In the genomic region with DNA sequence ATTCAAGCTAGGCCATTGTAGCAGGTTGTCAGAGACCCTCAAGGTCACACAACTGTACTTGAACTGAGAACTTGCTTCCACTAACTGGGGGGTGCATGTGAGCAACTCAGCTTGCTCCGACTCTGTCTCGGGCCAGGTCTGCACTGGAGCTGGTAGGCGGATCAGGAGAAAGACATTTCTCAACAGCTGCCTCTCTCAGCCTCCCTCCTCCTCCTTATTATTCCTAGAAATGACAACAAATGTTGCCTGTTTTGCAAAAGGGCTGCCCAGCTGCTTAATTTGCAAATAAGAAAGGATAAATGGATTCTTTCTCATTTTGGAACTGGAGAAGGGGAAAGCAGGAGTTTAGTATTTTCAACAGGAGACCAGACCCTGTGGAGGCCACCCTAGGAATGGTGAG, we compare ENCODE assay signal across 1 cellular context.
TF ChIP-seq lines count a peak whose summit lies in the region.

No MANE protein-coding gene starts in this region.

TF ChIP-seq in GM23338, 12 proteins besides CTCF, POLR2A, EP300 and RAD21:
- TF ChIP-seq, protein P1, sequence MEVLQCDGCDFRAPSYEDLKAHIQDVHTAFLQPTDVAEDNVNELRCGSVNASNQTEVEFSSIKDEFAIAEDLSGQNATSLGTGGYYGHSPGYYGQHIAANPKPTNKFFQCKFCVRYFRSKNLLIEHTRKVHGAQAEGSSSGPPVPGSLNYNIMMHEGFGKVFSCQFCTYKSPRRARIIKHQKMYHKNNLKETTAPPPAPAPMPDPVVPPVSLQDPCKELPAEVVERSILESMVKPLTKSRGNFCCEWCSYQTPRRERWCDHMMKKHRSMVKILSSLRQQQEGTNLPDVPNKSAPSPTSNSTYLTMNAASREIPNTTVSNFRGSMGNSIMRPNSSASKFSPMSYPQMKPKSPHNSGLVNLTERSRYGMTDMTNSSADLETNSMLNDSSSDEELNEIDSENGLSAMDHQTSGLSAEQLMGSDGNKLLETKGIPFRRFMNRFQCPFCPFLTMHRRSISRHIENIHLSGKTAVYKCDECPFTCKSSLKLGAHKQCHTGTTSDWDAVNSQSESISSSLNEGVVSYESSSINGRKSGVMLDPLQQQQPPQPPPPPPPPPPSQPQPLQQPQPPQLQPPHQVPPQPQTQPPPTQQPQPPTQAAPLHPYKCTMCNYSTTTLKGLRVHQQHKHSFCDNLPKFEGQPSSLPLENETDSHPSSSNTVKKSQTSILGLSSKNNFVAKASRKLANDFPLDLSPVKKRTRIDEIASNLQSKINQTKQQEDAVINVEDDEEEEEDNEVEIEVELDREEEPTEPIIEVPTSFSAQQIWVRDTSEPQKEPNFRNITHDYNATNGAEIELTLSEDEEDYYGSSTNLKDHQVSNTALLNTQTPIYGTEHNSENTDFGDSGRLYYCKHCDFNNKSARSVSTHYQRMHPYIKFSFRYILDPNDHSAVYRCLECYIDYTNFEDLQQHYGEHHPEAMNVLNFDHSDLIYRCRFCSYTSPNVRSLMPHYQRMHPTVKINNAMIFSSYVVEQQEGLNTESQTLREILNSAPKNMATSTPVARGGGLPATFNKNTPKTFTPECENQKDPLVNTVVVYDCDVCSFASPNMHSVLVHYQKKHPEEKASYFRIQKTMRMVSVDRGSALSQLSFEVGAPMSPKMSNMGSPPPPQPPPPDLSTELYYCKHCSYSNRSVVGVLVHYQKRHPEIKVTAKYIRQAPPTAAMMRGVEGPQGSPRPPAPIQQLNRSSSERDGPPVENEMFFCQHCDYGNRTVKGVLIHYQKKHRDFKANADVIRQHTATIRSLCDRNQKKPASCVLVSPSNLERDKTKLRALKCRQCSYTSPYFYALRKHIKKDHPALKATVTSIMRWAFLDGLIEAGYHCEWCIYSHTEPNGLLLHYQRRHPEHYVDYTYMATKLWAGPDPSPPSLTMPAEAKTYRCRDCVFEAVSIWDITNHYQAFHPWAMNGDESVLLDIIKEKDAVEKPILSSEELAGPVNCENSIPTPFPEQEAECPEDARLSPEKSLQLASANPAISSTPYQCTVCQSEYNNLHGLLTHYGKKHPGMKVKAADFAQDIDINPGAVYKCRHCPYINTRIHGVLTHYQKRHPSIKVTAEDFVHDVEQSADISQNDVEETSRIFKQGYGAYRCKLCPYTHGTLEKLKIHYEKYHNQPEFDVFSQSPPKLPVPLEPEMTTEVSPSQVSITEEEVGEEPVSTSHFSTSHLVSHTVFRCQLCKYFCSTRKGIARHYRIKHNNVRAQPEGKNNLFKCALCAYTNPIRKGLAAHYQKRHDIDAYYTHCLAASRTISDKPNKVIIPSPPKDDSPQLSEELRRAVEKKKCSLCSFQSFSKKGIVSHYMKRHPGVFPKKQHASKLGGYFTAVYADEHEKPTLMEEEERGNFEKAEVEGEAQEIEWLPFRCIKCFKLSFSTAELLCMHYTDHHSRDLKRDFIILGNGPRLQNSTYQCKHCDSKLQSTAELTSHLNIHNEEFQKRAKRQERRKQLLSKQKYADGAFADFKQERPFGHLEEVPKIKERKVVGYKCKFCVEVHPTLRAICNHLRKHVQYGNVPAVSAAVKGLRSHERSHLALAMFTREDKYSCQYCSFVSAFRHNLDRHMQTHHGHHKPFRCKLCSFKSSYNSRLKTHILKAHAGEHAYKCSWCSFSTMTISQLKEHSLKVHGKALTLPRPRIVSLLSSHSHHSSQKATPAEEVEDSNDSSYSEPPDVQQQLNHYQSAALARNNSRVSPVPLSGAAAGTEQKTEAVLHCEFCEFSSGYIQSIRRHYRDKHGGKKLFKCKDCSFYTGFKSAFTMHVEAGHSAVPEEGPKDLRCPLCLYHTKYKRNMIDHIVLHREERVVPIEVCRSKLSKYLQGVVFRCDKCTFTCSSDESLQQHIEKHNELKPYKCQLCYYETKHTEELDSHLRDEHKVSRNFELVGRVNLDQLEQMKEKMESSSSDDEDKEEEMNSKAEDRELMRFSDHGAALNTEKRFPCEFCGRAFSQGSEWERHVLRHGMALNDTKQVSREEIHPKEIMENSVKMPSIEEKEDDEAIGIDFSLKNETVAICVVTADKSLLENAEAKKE (CRISPR knock-in tag; IDR thresholded peaks at IDR 0.05) = no peak
- TF ChIP-seq ZNF114 (CRISPR knock-in tag; IDR thresholded peaks at IDR 0.05) (no peak), POLR2AphosphoS5 (IDR thresholded peaks at IDR 0.05; ENCODE audit: low read depth) (no peak), EZH2 (IDR thresholded peaks at IDR 0.05; ENCODE audit: low read depth, unreplicated experiment) (no peak), STAT1 (IDR thresholded peaks at IDR 0.05; ENCODE audit: unreplicated experiment) (no peak), CREB1 (CRISPR knock-in tag; IDR thresholded peaks at IDR 0.05; ENCODE audit: low read depth) (no peak), JUNB (IDR thresholded peaks at IDR 0.05; ENCODE audit: unreplicated experiment) (no peak), ZNF331 (CRISPR knock-in tag; IDR thresholded peaks at IDR 0.05; ENCODE audit: low read depth) (no peak), EZH2phosphoT487 (IDR thresholded peaks at IDR 0.05; ENCODE audit: unreplicated experiment) (no peak), NANOG (IDR thresholded peaks at IDR 0.05; ENCODE audit: borderline replicate concordance) (no peak)
- TF ChIP-seq, protein P2, sequence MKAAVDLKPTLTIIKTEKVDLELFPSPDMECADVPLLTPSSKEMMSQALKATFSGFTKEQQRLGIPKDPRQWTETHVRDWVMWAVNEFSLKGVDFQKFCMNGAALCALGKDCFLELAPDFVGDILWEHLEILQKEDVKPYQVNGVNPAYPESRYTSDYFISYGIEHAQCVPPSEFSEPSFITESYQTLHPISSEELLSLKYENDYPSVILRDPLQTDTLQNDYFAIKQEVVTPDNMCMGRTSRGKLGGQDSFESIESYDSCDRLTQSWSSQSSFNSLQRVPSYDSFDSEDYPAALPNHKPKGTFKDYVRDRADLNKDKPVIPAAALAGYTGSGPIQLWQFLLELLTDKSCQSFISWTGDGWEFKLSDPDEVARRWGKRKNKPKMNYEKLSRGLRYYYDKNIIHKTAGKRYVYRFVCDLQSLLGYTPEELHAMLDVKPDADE (IDR thresholded peaks at IDR 0.05) = no peak
- TF ChIP-seq, protein P3, sequence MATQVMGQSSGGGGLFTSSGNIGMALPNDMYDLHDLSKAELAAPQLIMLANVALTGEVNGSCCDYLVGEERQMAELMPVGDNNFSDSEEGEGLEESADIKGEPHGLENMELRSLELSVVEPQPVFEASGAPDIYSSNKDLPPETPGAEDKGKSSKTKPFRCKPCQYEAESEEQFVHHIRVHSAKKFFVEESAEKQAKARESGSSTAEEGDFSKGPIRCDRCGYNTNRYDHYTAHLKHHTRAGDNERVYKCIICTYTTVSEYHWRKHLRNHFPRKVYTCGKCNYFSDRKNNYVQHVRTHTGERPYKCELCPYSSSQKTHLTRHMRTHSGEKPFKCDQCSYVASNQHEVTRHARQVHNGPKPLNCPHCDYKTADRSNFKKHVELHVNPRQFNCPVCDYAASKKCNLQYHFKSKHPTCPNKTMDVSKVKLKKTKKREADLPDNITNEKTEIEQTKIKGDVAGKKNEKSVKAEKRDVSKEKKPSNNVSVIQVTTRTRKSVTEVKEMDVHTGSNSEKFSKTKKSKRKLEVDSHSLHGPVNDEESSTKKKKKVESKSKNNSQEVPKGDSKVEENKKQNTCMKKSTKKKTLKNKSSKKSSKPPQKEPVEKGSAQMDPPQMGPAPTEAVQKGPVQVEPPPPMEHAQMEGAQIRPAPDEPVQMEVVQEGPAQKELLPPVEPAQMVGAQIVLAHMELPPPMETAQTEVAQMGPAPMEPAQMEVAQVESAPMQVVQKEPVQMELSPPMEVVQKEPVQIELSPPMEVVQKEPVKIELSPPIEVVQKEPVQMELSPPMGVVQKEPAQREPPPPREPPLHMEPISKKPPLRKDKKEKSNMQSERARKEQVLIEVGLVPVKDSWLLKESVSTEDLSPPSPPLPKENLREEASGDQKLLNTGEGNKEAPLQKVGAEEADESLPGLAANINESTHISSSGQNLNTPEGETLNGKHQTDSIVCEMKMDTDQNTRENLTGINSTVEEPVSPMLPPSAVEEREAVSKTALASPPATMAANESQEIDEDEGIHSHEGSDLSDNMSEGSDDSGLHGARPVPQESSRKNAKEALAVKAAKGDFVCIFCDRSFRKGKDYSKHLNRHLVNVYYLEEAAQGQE (IDR thresholded peaks at IDR 0.05; ENCODE audit: unreplicated experiment) = no peak
